Comparison of ENCODE assay signal across 13 cellular contexts in genomic region chr15:101169457-101170071, GRCh38.
A peak's percentile ranks its signal among the peaks of the same experiment; 100 is the strongest.
DNase-seq lines count a peak whose midpoint lies in the region; ATAC-seq, FAIRE-seq and TF ChIP-seq lines count a peak whose summit lies in the region.
"Had no signal": no experiment of that assay in that cellular context is flagged by ENCODE, and none has a peak within 500 bp of the region (broad histone marks: within the 10 kb centered on the region; RNA-seq: fewer than 3 reads in every experiment).

No MANE protein-coding gene starts in this region.

- H3K27me3 ChIP-seq in sigmoid colon: no peaks in the 10 kb centered on the region

- H3K36me3 Mint-ChIP-seq in activated CD4-positive, alpha-beta T cell treated with anti-CD3 and anti-CD28 coated beads for 36 hours (ENCODE audit: low read depth): peaks cover 12% of the 10 kb centered on the region
- H3K36me3 Mint-ChIP-seq in dendritic cell treated with granulocyte-macrophage colony-stimulating factor and Interleukin-4, amounts not matched to agents 40 ng/mL and 50 ng/mL, for 4 days (ENCODE audit: low read depth): peaks cover 28% of the 10 kb centered on the region

- H3K4me3 ChIP-seq in sigmoid colon: no peak overlapping the region
- H3K4me3 ChIP-seq: GM23338 had no signal

- H3K27me3 Mint-ChIP-seq in activated CD4-positive, alpha-beta T cell treated with anti-CD3 and anti-CD28 coated beads for 36 hours: no peaks in the 10 kb centered on the region
- no peaks in the 10 kb centered on the region for H3K27me3 Mint-ChIP-seq in dendritic cell treated with granulocyte-macrophage colony-stimulating factor and Interleukin-4, amounts not matched to agents 40 ng/mL and 50 ng/mL, for 4 days

- no peaks in the 10 kb centered on the region for H3K36me3 ChIP-seq in sigmoid colon

- no peak for TF ChIP-seq CTCF in sigmoid colon (IDR thresholded peaks at IDR 0.05)

- no peak overlapping the region for H3K27ac Mint-ChIP-seq in activated CD4-positive, alpha-beta T cell treated with anti-CD3 and anti-CD28 coated beads for 36 hours
- H3K27ac Mint-ChIP-seq in dendritic cell treated with granulocyte-macrophage colony-stimulating factor and Interleukin-4, amounts not matched to agents 40 ng/mL and 50 ng/mL, for 4 days: peak overlapping the region; percentile 98
- H3K27ac Mint-ChIP-seq: activated naive CD4-positive, alpha-beta T cell treated with anti-CD3 and anti-CD28 coated beads for 36 hours; GM23338 had no signal

- no peak for TF ChIP-seq POLR2A in sigmoid colon (IDR thresholded peaks at IDR 0.05)

- peaks cover 22% of the 10 kb centered on the region for H3K4me1 Mint-ChIP-seq in activated CD4-positive, alpha-beta T cell treated with anti-CD3 and anti-CD28 coated beads for 36 hours
- H3K4me1 Mint-ChIP-seq in dendritic cell treated with granulocyte-macrophage colony-stimulating factor and Interleukin-4, amounts not matched to agents 40 ng/mL and 50 ng/mL, for 4 days (ENCODE audit: low read depth): peaks cover 68% of the 10 kb centered on the region

- TF ChIP-seq EP300 in sigmoid colon (IDR thresholded peaks at IDR 0.05): no peak

- 90 to 92% methylated on average over 19 of the region's 19 CpGs for WGBS in sigmoid colon, 2 donors

- intact Hi-C loops in activated CD4-positive, alpha-beta T cell treated with anti-CD3 and anti-CD28 coated beads for 36 hours (cut with DNase I, micrococcal nuclease): loop anchor here in 1 of 2 experiments (2.0 kb wide), 1 partner anchor 43 kb away; no protein-coding TSS in a partner anchor
- intact Hi-C loops in dendritic cell treated with granulocyte-macrophage colony-stimulating factor and Interleukin-4, amounts not matched to agents 40 ng/mL and 50 ng/mL, for 4 days (cut with micrococcal nuclease): loop anchor here (5.0 kb wide), 1 partner anchor 47 kb away; no protein-coding TSS in a partner anchor
- intact Hi-C loops in sigmoid colon (cut with DNase I): no loop called here

- peaks cover 16% of the 10 kb centered on the region for H3K9me3 Mint-ChIP-seq in activated CD4-positive, alpha-beta T cell treated with anti-CD3 and anti-CD28 coated beads for 36 hours (ENCODE audit: low read depth)
- peaks cover 17% of the 10 kb centered on the region for H3K9me3 Mint-ChIP-seq in dendritic cell treated with granulocyte-macrophage colony-stimulating factor and Interleukin-4, amounts not matched to agents 40 ng/mL and 50 ng/mL, for 4 days

- POLR2A ChIA-PET in activated CD4-positive, alpha-beta T cell treated with anti-CD3 and anti-CD28 coated beads for 36 hours (lab: Charles Lee): no interaction called here

- peaks cover 2 to 14% (median 9%) of the 10 kb centered on the region in 4 donors for H3K9me3 ChIP-seq in sigmoid colon

- no peak for ATAC-seq in activated CD4-positive, alpha-beta T cell treated with anti-CD3 and anti-CD28 coated beads for 36 hours
- ATAC-seq: GM23338 had no signal

- CTCF ChIA-PET in activated CD4-positive, alpha-beta T cell treated with anti-CD3 and anti-CD28 coated beads for 36 hours (lab: Charles Lee): no interaction called here

- peak; percentile 34 for DNase-seq in activated CD4-positive, alpha-beta T cell treated with anti-CD3 and anti-CD28 coated beads for 36 hours
- no peak for DNase-seq in activated CD4-positive, alpha-beta T cell treated with anti-CD3 and anti-CD28 coated beads, Interleukin-2, amount 50 U/mL, for 4 hours
- DNase-seq in M059J (ENCODE audit: low read depth): peak; percentile 62
- DNase-seq in sigmoid colon: peak; percentile 59
- DNase-seq in NCI-H345 (lab: John Stamatoyannopoulos, UW): no peak
- no peak for DNase-seq in NCI-H1417 (lab: John Stamatoyannopoulos, UW)
- no peak for DNase-seq in GM19239 (ENCODE audit: insufficient read length, low spot score)
- DNase-seq: ACHN; activated naive CD4-positive, alpha-beta T cell treated with anti-CD3 and anti-CD28 coated beads for 36 hours; hippocampal formation; stimulated activated CD4-positive, alpha-beta T cell treated with anti-CD3 and anti-CD28 coated beads, Interleukin-12 subunit alpha, Interleukin-12 subunit beta, amount 100 ng/mL, for 4 hours had no signal

- H3K4me1 ChIP-seq in sigmoid colon: peaks cover 0 to 6% (median 0%) of the 10 kb centered on the region in 4 donors

- no peak for FAIRE-seq in GM19239 (lab: Jason Lieb, UNC)

- H3K4me3 Mint-ChIP-seq in activated CD4-positive, alpha-beta T cell treated with anti-CD3 and anti-CD28 coated beads for 36 hours: no peak overlapping the region
- no peak overlapping the region for H3K4me3 Mint-ChIP-seq in dendritic cell treated with granulocyte-macrophage colony-stimulating factor and Interleukin-4, amounts not matched to agents 40 ng/mL and 50 ng/mL, for 4 days
- H3K4me3 Mint-ChIP-seq: activated naive CD4-positive, alpha-beta T cell treated with anti-CD3 and anti-CD28 coated beads for 36 hours; GM23338 had no signal

- peak overlapping the region in 2 of 4 donors; percentile 56 to 74 for H3K27ac ChIP-seq in sigmoid colon

Comparison
In these comparisons a context has a peak if more than half of its experiments do, and no peak if none do; other contexts are left out.
1. DNase-seq: peak in activated CD4-positive, alpha-beta T cell treated with anti-CD3 and anti-CD28 coated beads for 36 hours (single experiment), M059J (single experiment) and sigmoid colon (single experiment); none in activated CD4-positive, alpha-beta T cell treated with anti-CD3 and anti-CD28 coated beads, Interleukin-2, amount 50 U/mL, for 4 hours (0 of 2), NCI-H345 (single experiment), NCI-H1417 (0 of 3) and GM19239 (single experiment).